12 cellular contexts compared by ENCODE assay signal in the genomic region with DNA sequence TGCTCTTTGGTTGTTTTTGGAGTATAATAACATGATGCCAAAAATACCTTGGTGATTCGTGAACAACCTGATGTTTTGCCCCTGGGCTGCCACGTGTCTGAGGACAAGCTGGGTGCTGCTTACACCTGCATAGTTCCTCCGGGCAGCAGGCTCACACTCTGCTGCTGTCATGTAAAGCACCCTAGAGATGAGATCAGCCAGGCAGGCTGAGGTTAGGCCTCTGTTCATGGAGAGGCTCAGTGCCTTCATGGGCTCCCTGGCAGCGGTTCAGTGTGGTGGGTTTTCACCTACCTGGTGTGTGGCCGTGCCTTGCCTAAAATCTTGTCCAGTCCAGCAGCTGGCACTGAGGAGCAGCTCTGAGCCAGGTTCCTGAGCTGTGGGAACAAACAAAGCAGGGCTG.
DNase-seq lines count a peak whose midpoint lies in the region; ATAC-seq, FAIRE-seq and TF ChIP-seq lines count a peak whose summit lies in the region.
"Had no signal": no experiment of that assay in that cellular context is flagged by ENCODE, and none has a peak within 500 bp of the region (broad histone marks: within the 10 kb centered on the region; RNA-seq: fewer than 3 reads in every experiment).

No MANE protein-coding gene starts in this region.

- POLR2A ChIA-PET in activated CD4-positive, alpha-beta memory T cell treated with anti-CD3 and anti-CD28 coated beads, Interleukin-2, amount 10 ng/mL, durations not matched to agents 7 days and 5 days (lab: Charles Lee): interaction anchor here (1.6 to 10.5 kb wide), 4 partner anchors 41 to 105 kb away, joined by 5 to 239 read pairs (median 28); partner anchors contain the start of genes RSPH3 and TAGAP

- FAIRE-seq in kidney (lab: Jason Lieb, UNC): no peak
- FAIRE-seq: A204.1, islet of Langerhans had no signal

- H3K4me3 Mint-ChIP-seq in activated CD4-positive, alpha-beta memory T cell treated with anti-CD3 and anti-CD28 coated beads, Interleukin-2, amount 10 ng/mL, durations not matched to agents 7 days and 5 days: no peak overlapping the region

- no peaks in the 10 kb centered on the region for H3K9me3 ChIP-seq in mucosa of descending colon
- no peaks in the 10 kb centered on the region for H3K9me3 ChIP-seq in kidney (ENCODE audit: control insufficient read depth in 1 of 2, low read length in 2 of 2)

- TF ChIP-seq CTCF in mucosa of descending colon (IDR thresholded peaks at IDR 0.05): no peak
- TF ChIP-seq CTCF in kidney (IDR thresholded peaks at IDR 0.05; ENCODE audit: borderline replicate concordance, extremely low read depth, insufficient read depth): no peak

- CTCF ChIA-PET in activated CD4-positive, alpha-beta memory T cell treated with anti-CD3 and anti-CD28 coated beads, Interleukin-2, amount 10 ng/mL, durations not matched to agents 7 days and 5 days (lab: Charles Lee): interaction anchor here (0.8 to 9.3 kb wide), 15 partner anchors 8 to 453 kb away, joined by 3 to 410 read pairs (median 10); partner anchors contain the start of genes RSPH3 and TAGAP

- intact Hi-C loops in mucosa of descending colon (cut with DNase I, micrococcal nuclease) (no loop called here), kidney (cut with DNase I) (no loop called here)

- H3K4me1 ChIP-seq in mucosa of descending colon (ENCODE audit: low read depth): peaks cover 6% of the 10 kb centered on the region
- H3K4me1 ChIP-seq in kidney (ENCODE audit: control insufficient read depth in 1 of 2, insufficient read depth in 1 of 2, low read depth in 1 of 2, low read length in 2 of 2): no peaks in the 10 kb centered on the region

- H3K36me3 Mint-ChIP-seq in activated CD4-positive, alpha-beta memory T cell treated with anti-CD3 and anti-CD28 coated beads, Interleukin-2, amount 10 ng/mL, durations not matched to agents 7 days and 5 days (ENCODE audit: low read depth): no peaks in the 10 kb centered on the region

- no peaks in the 10 kb centered on the region for H3K36me3 ChIP-seq in mucosa of descending colon (ENCODE audit: low read depth)
- H3K36me3 ChIP-seq in kidney (ENCODE audit: control insufficient read depth in 1 of 2, insufficient read depth in 2 of 2, low read length in 2 of 2): no peaks in the 10 kb centered on the region

- H3K27me3 Mint-ChIP-seq in activated CD4-positive, alpha-beta memory T cell treated with anti-CD3 and anti-CD28 coated beads, Interleukin-2, amount 10 ng/mL, durations not matched to agents 7 days and 5 days: no peaks in the 10 kb centered on the region

- ATAC-seq in GM21360 (IDR thresholded peaks at IDR 0.05; ENCODE audit: unreplicated experiment) (peak; percentile 33), mucosa of descending colon (peak; percentile 30)

- H3K4me1 Mint-ChIP-seq in activated CD4-positive, alpha-beta memory T cell treated with anti-CD3 and anti-CD28 coated beads, Interleukin-2, amount 10 ng/mL, durations not matched to agents 7 days and 5 days: peaks cover 66% of the 10 kb centered on the region

- DNase-seq in NCI-H1417 (lab: John Stamatoyannopoulos, UW): peak in 2 of 3 experiments; percentile 55 to 75
- no peak for DNase-seq in NCI-H1417 treated with DMSO at 0.1 percent for 48 hours (lab: John Stamatoyannopoulos, UW)
- no peak for DNase-seq in activated CD4-positive, alpha-beta memory T cell treated with anti-CD3 and anti-CD28 coated beads, Interleukin-2, amount 10 ng/mL, durations not matched to agents 7 days and 5 days
- DNase-seq in mucosa of descending colon: no peak
- no peak for DNase-seq in A172 (ENCODE audit: low spot score)
- no peak for DNase-seq in kidney
- no peak for DNase-seq in nucleus accumbens (lab: John Stamatoyannopoulos, UW)
- DNase-seq: activated naive CD4-positive, alpha-beta T cell; occipital lobe had no signal

- H3K4me3 ChIP-seq in mucosa of descending colon (no peak overlapping the region), kidney (ENCODE audit: low read length in 2 of 2) (no peak overlapping the region)

- H3K9ac ChIP-seq in kidney (ENCODE audit: low read length in 2 of 2): no peak overlapping the region

- no peaks in the 10 kb centered on the region for H3K9me3 Mint-ChIP-seq in activated CD4-positive, alpha-beta memory T cell treated with anti-CD3 and anti-CD28 coated beads, Interleukin-2, amount 10 ng/mL, durations not matched to agents 7 days and 5 days

- H3K27ac Mint-ChIP-seq in activated CD4-positive, alpha-beta memory T cell treated with anti-CD3 and anti-CD28 coated beads, Interleukin-2, amount 10 ng/mL, durations not matched to agents 7 days and 5 days: peak overlapping the region; percentile 15

- no peak overlapping the region for H3K27ac ChIP-seq in kidney (ENCODE audit: low read depth in 2 of 2, low read length in 2 of 2)

Comparison
In these comparisons a context has a peak if more than half of its experiments do, and no peak if none do; other contexts are left out.
1. DNase-seq: peak in NCI-H1417 (2 of 3); none in NCI-H1417 treated with DMSO at 0.1 percent for 48 hours (single experiment), activated CD4-positive, alpha-beta memory T cell treated with anti-CD3 and anti-CD28 coated beads, Interleukin-2, amount 10 ng/mL, durations not matched to agents 7 days and 5 days (single experiment), mucosa of descending colon (0 of 3), A172 (single experiment), kidney (single experiment) and nucleus accumbens (0 of 56).